24 cellular contexts compared by ENCODE assay signal in genomic region chr10:84184517-84184916, GRCh38. TPM values are rescaled to one million over a fixed set of nuclear protein-coding genes. Genes with fewer than 3 reads are reported as not detected.
DNase-seq lines count a peak whose midpoint lies in the region; ATAC-seq, FAIRE-seq and TF ChIP-seq lines count a peak whose summit lies in the region.
"Had no signal": no experiment of that assay in that cellular context is flagged by ENCODE, and none has a peak within 500 bp of the region (broad histone marks: within the 10 kb centered on the region; RNA-seq: fewer than 3 reads in every experiment).

No MANE protein-coding gene starts in this region.

- POLR2A ChIA-PET in activated naive CD8-positive, alpha-beta T cell treated with anti-CD3 and anti-CD28 coated beads, Interleukin-2, amount 10 ng/mL, durations not matched to agents 7 days and 5 days (lab: Charles Lee), result no interaction called here

- no peaks in the 10 kb centered on the region for H3K27me3 ChIP-seq in bronchial epithelial cell (ENCODE audit: control insufficient read depth, insufficient read depth, low read length)

- no peaks in the 10 kb centered on the region for H3K36me3 ChIP-seq in bronchial epithelial cell (ENCODE audit: control insufficient read depth, insufficient read depth, low read length)
- H3K36me3 ChIP-seq: HAP-1, thoracic aorta had no signal

- peak; percentile 70 for ATAC-seq in activated naive CD8-positive, alpha-beta T cell treated with anti-CD3 and anti-CD28 coated beads, Interleukin-2, amount 10 ng/mL, durations not matched to agents 7 days and 5 days (ENCODE audit: low read depth)
- no peak for ATAC-seq in GM18505 (IDR thresholded peaks at IDR 0.05; ENCODE audit: unreplicated experiment)
- ATAC-seq: activated naive CD4-positive, alpha-beta T cell treated with anti-CD3 and anti-CD28 coated beads, Interleukin-2, amount 50 U/mL, for 72 hours; CD8-positive, alpha-beta T cell; naive thymus-derived CD8-positive, alpha-beta T cell; sciatic nerve had no signal

- H3K9me3 Mint-ChIP-seq in activated naive CD8-positive, alpha-beta T cell treated with anti-CD3 and anti-CD28 coated beads, Interleukin-2, amount 10 ng/mL, durations not matched to agents 7 days and 5 days, result no peaks in the 10 kb centered on the region
- H3K9me3 Mint-ChIP-seq in activated naive CD8-positive, alpha-beta T cell treated with anti-CD3 and anti-CD28 coated beads for 36 hours, result no peaks in the 10 kb centered on the region
- H3K9me3 Mint-ChIP-seq: activated naive CD4-positive, alpha-beta T cell treated with anti-CD3 and anti-CD28 coated beads, Interleukin-2, amount 50 U/mL, for 72 hours; CD8-positive, alpha-beta T cell; naive thymus-derived CD8-positive, alpha-beta T cell had no signal

- TF ChIP-seq CTCF in bronchial epithelial cell (IDR thresholded peaks at IDR 0.05; ENCODE audit: insufficient read depth, low read length, severe bottlenecking), result no peak

- no peak overlapping the region for H3K4me3 ChIP-seq in bronchial epithelial cell (ENCODE audit: low read depth, low read length)
- H3K4me3 ChIP-seq: HAP-1, thoracic aorta had no signal

- no peak overlapping the region for H3K27ac Mint-ChIP-seq in activated naive CD8-positive, alpha-beta T cell treated with anti-CD3 and anti-CD28 coated beads, Interleukin-2, amount 10 ng/mL, durations not matched to agents 7 days and 5 days
- no peak overlapping the region for H3K27ac Mint-ChIP-seq in activated naive CD8-positive, alpha-beta T cell treated with anti-CD3 and anti-CD28 coated beads for 36 hours
- H3K27ac Mint-ChIP-seq: activated naive CD4-positive, alpha-beta T cell treated with anti-CD3 and anti-CD28 coated beads, Interleukin-2, amount 50 U/mL, for 72 hours; brain; CD8-positive, alpha-beta T cell had no signal

- H3K4me1 Mint-ChIP-seq in activated naive CD8-positive, alpha-beta T cell treated with anti-CD3 and anti-CD28 coated beads, Interleukin-2, amount 10 ng/mL, durations not matched to agents 7 days and 5 days, result peaks cover 6% of the 10 kb centered on the region
- no peaks in the 10 kb centered on the region for H3K4me1 Mint-ChIP-seq in activated naive CD8-positive, alpha-beta T cell treated with anti-CD3 and anti-CD28 coated beads for 36 hours
- H3K4me1 Mint-ChIP-seq: brain had no signal

- H3K36me3 Mint-ChIP-seq in activated naive CD8-positive, alpha-beta T cell treated with anti-CD3 and anti-CD28 coated beads, Interleukin-2, amount 10 ng/mL, durations not matched to agents 7 days and 5 days, result no peaks in the 10 kb centered on the region
- H3K36me3 Mint-ChIP-seq in activated naive CD8-positive, alpha-beta T cell treated with anti-CD3 and anti-CD28 coated beads for 36 hours, result no peaks in the 10 kb centered on the region
- H3K36me3 Mint-ChIP-seq: activated naive CD4-positive, alpha-beta T cell treated with anti-CD3 and anti-CD28 coated beads, Interleukin-2, amount 50 U/mL, for 72 hours; brain; CD8-positive, alpha-beta T cell; naive thymus-derived CD8-positive, alpha-beta T cell had no signal

- TF ChIP-seq POLR2A in GM18505 (IDR thresholded peaks at IDR 0.05; ENCODE audit: borderline replicate concordance, extremely low read depth, insufficient read depth, insufficient read length), result no peak

- H3K27me3 Mint-ChIP-seq in activated naive CD8-positive, alpha-beta T cell treated with anti-CD3 and anti-CD28 coated beads, Interleukin-2, amount 10 ng/mL, durations not matched to agents 7 days and 5 days, result no peaks in the 10 kb centered on the region
- no peaks in the 10 kb centered on the region for H3K27me3 Mint-ChIP-seq in activated naive CD8-positive, alpha-beta T cell treated with anti-CD3 and anti-CD28 coated beads for 36 hours
- H3K27me3 Mint-ChIP-seq: naive thymus-derived CD8-positive, alpha-beta T cell had no signal

- FAIRE-seq in bronchial epithelial cell (lab: Jason Lieb, UNC), result peak; percentile 58
- FAIRE-seq: frontal cortex had no signal

- no peak for DNase-seq in activated naive CD8-positive, alpha-beta T cell treated with anti-CD3 and anti-CD28 coated beads, Interleukin-2, amount 10 ng/mL, durations not matched to agents 7 days and 5 days
- DNase-seq in activated naive CD8-positive, alpha-beta T cell treated with anti-CD3 and anti-CD28 coated beads for 36 hours, result no peak
- DNase-seq in HT-29 (ENCODE audit: low spot score), result peak; percentile 25
- peak; percentile 21 for DNase-seq in bronchial epithelial cell (ENCODE audit: low read depth)
- DNase-seq in D341Med (ENCODE audit: low spot score), result no peak
- no peak for DNase-seq in GOT3 (lab: John Stamatoyannopoulos, UW)
- DNase-seq: activated CD4-positive, alpha-beta T cell treated with anti-CD3 and anti-CD28 coated beads, Interleukin-2, amount 50 U/mL, for 4 hours; CD8-positive, alpha-beta T cell; dermis blood vessel endothelial cell; MV-4-11; naive thymus-derived CD8-positive, alpha-beta T cell; NCI-H2081; NCI-H526; OCI-M1; SIG-M5 had no signal

- H3K4me3 Mint-ChIP-seq in activated naive CD8-positive, alpha-beta T cell treated with anti-CD3 and anti-CD28 coated beads, Interleukin-2, amount 10 ng/mL, durations not matched to agents 7 days and 5 days, result peak overlapping the region; percentile 18
- no peak overlapping the region for H3K4me3 Mint-ChIP-seq in activated naive CD8-positive, alpha-beta T cell treated with anti-CD3 and anti-CD28 coated beads for 36 hours
- H3K4me3 Mint-ChIP-seq: brain; CD8-positive, alpha-beta T cell; naive thymus-derived CD8-positive, alpha-beta T cell had no signal

RNA-seq across cellular contexts. Expression of gene CDHR1, which starts 9.8 kb away (rescaled TPM):
- total RNA-seq in activated naive CD8-positive, alpha-beta T cell treated with anti-CD3 and anti-CD28 coated beads, Interleukin-2, amount 10 ng/mL, durations not matched to agents 7 days and 5 days, result 1 to 10 TPM; 1.7 to 3.5 TPM
- 1 to 10 TPM in 1 of 2 experiments, under 1 TPM in 1; 0.91 to 1.6 TPM for total RNA-seq in activated naive CD8-positive, alpha-beta T cell treated with anti-CD3 and anti-CD28 coated beads for 36 hours
- not detected in 2 replicates for total RNA-seq in HT-29 (2014; rRNA removed; shearing (Covaris generic))
- total RNA-seq in bronchial epithelial cell, result 0.53 and 0.90 TPM in 2 replicates

RNA-seq across cellular contexts. Expression of gene GPR15LG, which starts 10.9 kb away (rescaled TPM):
- not detected for total RNA-seq in activated naive CD8-positive, alpha-beta T cell treated with anti-CD3 and anti-CD28 coated beads, Interleukin-2, amount 10 ng/mL, durations not matched to agents 7 days and 5 days
- total RNA-seq in activated naive CD8-positive, alpha-beta T cell treated with anti-CD3 and anti-CD28 coated beads for 36 hours, result not detected
- total RNA-seq in HT-29 (2014; rRNA removed; shearing (Covaris generic)), result not detected in 2 replicates
- 0.53 and 2.6 TPM in 2 replicates for total RNA-seq in bronchial epithelial cell
- total RNA-seq: activated naive CD4-positive, alpha-beta T cell treated with anti-CD3 and anti-CD28 coated beads, Interleukin-2, amount 50 U/mL, for 72 hours; CD8-positive, alpha-beta T cell; dermis blood vessel endothelial cell; frontal cortex; kidney epithelial cell; naive thymus-derived CD8-positive, alpha-beta T cell; sciatic nerve; T-helper 1 cell treated with Interleukin-12 subunit alpha and Interleukin-12 subunit beta and Interleukin-4 antibody, amounts not matched to agents 30 ng/mL and 1 ng/mL, for 36 hours; thoracic aorta had no signal

RNA-seq across cellular contexts. Expression of gene LRIT2, which starts 40.8 kb away (rescaled TPM):
- not detected for total RNA-seq in activated naive CD8-positive, alpha-beta T cell treated with anti-CD3 and anti-CD28 coated beads, Interleukin-2, amount 10 ng/mL, durations not matched to agents 7 days and 5 days
- total RNA-seq in activated naive CD8-positive, alpha-beta T cell treated with anti-CD3 and anti-CD28 coated beads for 36 hours, result not detected
- total RNA-seq in HT-29 (2014; rRNA removed; shearing (Covaris generic)), result not detected in 2 replicates
- total RNA-seq in bronchial epithelial cell, result not detected in 2 replicates
- total RNA-seq: activated naive CD4-positive, alpha-beta T cell treated with anti-CD3 and anti-CD28 coated beads, Interleukin-2, amount 50 U/mL, for 72 hours; CD8-positive, alpha-beta T cell; dermis blood vessel endothelial cell; frontal cortex; kidney epithelial cell; naive thymus-derived CD8-positive, alpha-beta T cell; sciatic nerve; T-helper 1 cell treated with Interleukin-12 subunit alpha and Interleukin-12 subunit beta and Interleukin-4 antibody, amounts not matched to agents 30 ng/mL and 1 ng/mL, for 36 hours; thoracic aorta had no signal

RNA-seq across cellular contexts. Expression of gene GHITM, which starts 45.2 kb away (rescaled TPM):
- total RNA-seq in activated naive CD8-positive, alpha-beta T cell treated with anti-CD3 and anti-CD28 coated beads, Interleukin-2, amount 10 ng/mL, durations not matched to agents 7 days and 5 days, result 100 to 1,000 TPM in 1 of 2 experiments, 10 to 100 TPM in 1; 100.0 to 103 TPM
- total RNA-seq in activated naive CD8-positive, alpha-beta T cell treated with anti-CD3 and anti-CD28 coated beads for 36 hours, result 100 to 1,000 TPM; 218 to 227 TPM
- 195 and 196 TPM in 2 replicates for total RNA-seq in HT-29 (2014; rRNA removed; shearing (Covaris generic))
- total RNA-seq in bronchial epithelial cell, result 415 and 431 TPM in 2 replicates

RNA-seq across cellular contexts. Expression of gene LRIT1, which starts 56.8 kb away (rescaled TPM):
- not detected for total RNA-seq in activated naive CD8-positive, alpha-beta T cell treated with anti-CD3 and anti-CD28 coated beads, Interleukin-2, amount 10 ng/mL, durations not matched to agents 7 days and 5 days
- total RNA-seq in activated naive CD8-positive, alpha-beta T cell treated with anti-CD3 and anti-CD28 coated beads for 36 hours, result not detected
- total RNA-seq in HT-29 (2014; rRNA removed; shearing (Covaris generic)), result not detected in 2 replicates
- total RNA-seq in bronchial epithelial cell, result not detected in 2 replicates
- total RNA-seq: activated naive CD4-positive, alpha-beta T cell treated with anti-CD3 and anti-CD28 coated beads, Interleukin-2, amount 50 U/mL, for 72 hours; CD8-positive, alpha-beta T cell; dermis blood vessel endothelial cell; frontal cortex; kidney epithelial cell; naive thymus-derived CD8-positive, alpha-beta T cell; sciatic nerve; T-helper 1 cell treated with Interleukin-12 subunit alpha and Interleukin-12 subunit beta and Interleukin-4 antibody, amounts not matched to agents 30 ng/mL and 1 ng/mL, for 36 hours; thoracic aorta had no signal

Comparison
In these comparisons a context has a peak if more than half of its experiments do, and no peak if none do; other contexts are left out.
1. DNase-seq: peak in HT-29 (single experiment) and bronchial epithelial cell (single experiment); none in activated naive CD8-positive, alpha-beta T cell treated with anti-CD3 and anti-CD28 coated beads, Interleukin-2, amount 10 ng/mL, durations not matched to agents 7 days and 5 days (single experiment), activated naive CD8-positive, alpha-beta T cell treated with anti-CD3 and anti-CD28 coated beads for 36 hours (single experiment), D341Med (single experiment) and GOT3 (single experiment).